ENCODE assay signal across 17 cellular contexts in genomic region chr15:29952245-29952644, GRCh38.
DNase-seq lines count a peak whose midpoint lies in the region; ATAC-seq lines count a peak whose summit lies in the region.
"Had no signal": no experiment of that assay in that cellular context is flagged by ENCODE, and none has a peak within 500 bp of the region (broad histone marks: within the 10 kb centered on the region; RNA-seq: fewer than 3 reads in every experiment).

No MANE protein-coding gene starts in this region.

- H3K27ac ChIP-seq in temporal lobe (ENCODE audit: low read depth, low read length): peak overlapping the region; percentile 83
- H3K27ac ChIP-seq: sigmoid colon had no signal

- peak; percentile 36 for DNase-seq in NCI-H748 (lab: John Stamatoyannopoulos, UW; ENCODE audit: unreplicated experiment)
- DNase-seq in NCI-H748 treated with DMSO at 0.1 percent for 48 hours (lab: John Stamatoyannopoulos, UW): no peak
- peak; percentile 98 for DNase-seq in NCI-H69 (lab: John Stamatoyannopoulos, UW)
- peak; percentile 24 for DNase-seq in glomerular visceral epithelial cell (ENCODE audit: extremely low spot score)
- no peak for DNase-seq in T-helper 2 cell
- DNase-seq: activated CD4-positive, alpha-beta T cell treated with anti-CD3 and anti-CD28 coated beads for 36 hours; activated T-cell treated with anti-CD3 and anti-CD28 coated beads, Interleukin-2, amount 50 U/mL, for 1 hour; CD8-positive, alpha-beta memory T cell; effector CD4-positive, alpha-beta T cell; MM.1S; NCI-H526 treated with DMSO at 0.1 percent for 48 hours; nephron progenitor cell; sigmoid colon; stimulated activated naive B cell treated with anti-CD40 and anti-IgM and Interleukin-4, amounts not matched to agents 10 μg/mL and 1 μg/mL and 100 μg/mL, for 72 hours had no signal

- ATAC-seq in HG02759 (IDR thresholded peaks at IDR 0.05; ENCODE audit: unreplicated experiment) (no peak), HG03571 (IDR thresholded peaks at IDR 0.05; ENCODE audit: unreplicated experiment) (no peak)
- ATAC-seq: activated CD4-positive, alpha-beta T cell treated with anti-CD3 and anti-CD28 coated beads for 36 hours; stimulated activated naive B cell treated with anti-CD40 and anti-IgM and Interleukin-4, amounts not matched to agents 10 μg/mL and 1 μg/mL and 100 μg/mL, for 72 hours had no signal

Comparison
In these comparisons a context has a peak if more than half of its experiments do, and no peak if none do; other contexts are left out.
1. DNase-seq: peak in NCI-H748 (single experiment), NCI-H69 (single experiment) and glomerular visceral epithelial cell (single experiment); none in NCI-H748 treated with DMSO at 0.1 percent for 48 hours (single experiment) and T-helper 2 cell (0 of 5).